ENCODE assay signal across 1 cellular context in the genomic region with DNA sequence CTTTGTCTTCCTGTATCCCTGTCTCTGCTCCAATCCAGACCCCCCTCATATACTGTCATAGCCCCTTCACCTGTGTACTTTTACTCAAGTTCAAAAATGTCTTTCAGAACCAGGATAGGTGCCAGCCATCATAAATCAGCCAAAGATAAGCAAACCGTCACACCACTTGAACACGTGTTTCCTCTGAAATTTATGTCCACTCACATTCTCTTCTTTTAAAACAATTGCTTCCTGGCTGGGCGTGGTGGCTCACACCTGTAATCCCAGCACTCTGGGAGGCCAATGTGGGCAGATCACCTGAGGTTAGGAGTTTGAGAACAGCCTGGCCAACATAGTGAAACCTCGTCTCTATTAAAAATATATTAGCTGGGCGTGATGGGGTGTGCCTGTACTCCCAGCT.
TF ChIP-seq lines count a peak whose summit lies in the region.

No MANE protein-coding gene starts in this region.

TF ChIP-seq in HepG2, 621 proteins besides CTCF, POLR2A, EP300 and RAD21 (continued from another document):
- TF ChIP-seq, protein P1, sequence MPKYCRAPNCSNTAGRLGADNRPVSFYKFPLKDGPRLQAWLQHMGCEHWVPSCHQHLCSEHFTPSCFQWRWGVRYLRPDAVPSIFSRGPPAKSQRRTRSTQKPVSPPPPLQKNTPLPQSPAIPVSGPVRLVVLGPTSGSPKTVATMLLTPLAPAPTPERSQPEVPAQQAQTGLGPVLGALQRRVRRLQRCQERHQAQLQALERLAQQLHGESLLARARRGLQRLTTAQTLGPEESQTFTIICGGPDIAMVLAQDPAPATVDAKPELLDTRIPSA (CRISPR knock-in tag; IDR thresholded peaks at IDR 0.05; ENCODE audit: borderline replicate concordance) = no peak
- no peak for TF ChIP-seq ZSCAN21 (CRISPR knock-in tag; IDR thresholded peaks at IDR 0.05; ENCODE audit: borderline replicate concordance)
- TF ChIP-seq ZNF460 (CRISPR knock-in tag; IDR thresholded peaks at IDR 0.05; ENCODE audit: borderline replicate concordance) = peak; percentile 34; the same call in 1 of the 2 replicates
- no peak for TF ChIP-seq NFRKB (IDR thresholded peaks at IDR 0.05)
